ENCODE assay signal across 25 cellular contexts in the genomic region with DNA sequence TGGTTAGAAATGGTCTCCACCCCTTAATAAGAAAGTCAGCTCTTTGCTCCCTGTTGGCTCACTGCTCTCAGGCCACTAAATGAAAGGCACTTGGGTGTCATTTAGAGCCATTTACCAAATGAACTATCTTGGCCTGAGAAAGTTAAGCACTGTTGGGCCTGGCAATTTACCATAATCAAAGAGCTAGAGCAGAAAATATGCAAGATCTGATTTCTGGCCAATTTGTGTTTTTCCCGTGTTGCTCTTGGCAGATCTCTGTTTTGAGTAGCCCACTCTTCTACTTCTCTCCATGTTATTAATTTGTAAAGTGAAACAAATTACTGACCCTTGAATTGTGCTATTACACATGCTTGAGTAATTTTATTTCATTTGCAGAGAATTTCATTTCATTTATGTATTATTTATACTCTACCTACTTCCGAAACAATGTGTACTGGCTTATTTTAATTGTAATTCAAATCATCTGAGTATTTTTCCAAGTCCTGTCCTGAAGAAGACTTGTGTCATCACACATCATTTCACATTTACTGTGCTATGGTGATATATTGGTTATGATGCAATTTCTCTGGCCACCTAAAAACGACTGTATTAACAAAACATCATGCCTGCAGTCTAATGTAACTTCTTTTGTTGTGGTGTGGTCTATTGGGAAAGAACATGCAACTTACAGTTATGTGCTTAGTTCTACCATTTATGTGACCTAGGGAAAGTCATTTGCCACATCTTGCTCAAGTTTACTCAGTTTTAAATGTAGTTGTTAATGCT.
DNase-seq lines count a peak whose midpoint lies in the region; ATAC-seq and TF ChIP-seq lines count a peak whose summit lies in the region.
"Had no signal": no experiment of that assay in that cellular context is flagged by ENCODE, and none has a peak within 500 bp of the region (broad histone marks: within the 10 kb centered on the region; RNA-seq: fewer than 3 reads in every experiment).

No MANE protein-coding gene starts in this region.

- no peak overlapping the region for H3K27ac ChIP-seq in mammary epithelial cell (ENCODE audit: insufficient read depth, low read depth, low read length)
- H3K27ac ChIP-seq: ascending aorta, esophagus squamous epithelium, heart left ventricle, KMS-11, sigmoid colon, upper lobe of right lung had no signal

- DNase-seq in mammary epithelial cell (no peak), MCF 10A (ENCODE audit: unreplicated experiment) (no peak), amniotic epithelial cell (ENCODE audit: low read depth) (peak; percentile 3), fibroblast of pulmonary artery (ENCODE audit: low read depth) (peak; percentile 8), NCI-H1092 treated with DMSO at 0.1 percent for 48 hours (lab: John Stamatoyannopoulos, UW) (no peak)
- no peak for DNase-seq in stimulated activated effector memory CD8-positive, alpha-beta T cell treated with anti-CD3 and anti-CD28 coated beads, Interleukin-12 subunit alpha, Interleukin-12 subunit beta, amount 100 ng/mL, for 72 hours (ENCODE audit: low spot score in 2 of 2)
- DNase-seq in activated T-cell treated with anti-CD3 and anti-CD28 coated beads, Interleukin-2, amount 50 U/mL, for 4 hours: no peak
- DNase-seq: 8988T; activated CD4-positive, alpha-beta T cell treated with anti-CD3 and anti-CD28 coated beads for 36 hours; activated naive CD4-positive, alpha-beta T cell treated with anti-CD3 and anti-CD28 coated beads, Interleukin-2, amount 50 U/mL, for 16 hours; BE2C; effector CD8-positive, alpha-beta T cell; esophagus squamous epithelium; H7; heart left ventricle; naive thymus-derived CD8-positive, alpha-beta T cell; NCI-H1092; NCI-H2081; SIG-M5; sigmoid colon; T-helper 1 cell; upper lobe of right lung had no signal

- peaks cover 29% of the 10 kb centered on the region for H3K27me3 Mint-ChIP-seq in MCF 10A (ENCODE audit: insufficient read depth, unreplicated experiment)
- no peaks in the 10 kb centered on the region for H3K27me3 Mint-ChIP-seq in activated T-cell treated with anti-CD3 and anti-CD28 coated beads, Interleukin-2, amount 50 U/mL, for 4 hours (ENCODE audit: low read depth)
- H3K27me3 Mint-ChIP-seq: activated CD4-positive, alpha-beta T cell treated with anti-CD3 and anti-CD28 coated beads for 36 hours; naive thymus-derived CD8-positive, alpha-beta T cell had no signal

- no peak overlapping the region for H3K4me2 ChIP-seq in mammary epithelial cell (ENCODE audit: insufficient read depth, low read depth, low read length)
- H3K4me2 ChIP-seq: KMS-11 had no signal

- no peak overlapping the region for H3K4me3 ChIP-seq in mammary epithelial cell (replicated peaks in 1 of 3; ENCODE audit: insufficient read depth in 1 of 3, low read depth in 2 of 3, low read length in 3 of 3)
- no peak overlapping the region for H3K4me3 ChIP-seq in fibroblast of pulmonary artery (replicated peaks; ENCODE audit: low read depth, low read length)
- H3K4me3 ChIP-seq: ascending aorta, esophagus squamous epithelium, heart left ventricle, sigmoid colon, upper lobe of right lung had no signal

- H3K36me3 Mint-ChIP-seq in MCF 10A (ENCODE audit: insufficient read depth, unreplicated experiment): peaks cover 6% of the 10 kb centered on the region
- no peaks in the 10 kb centered on the region for H3K36me3 Mint-ChIP-seq in stimulated activated effector memory CD8-positive, alpha-beta T cell treated with anti-CD3 and anti-CD28 coated beads, Interleukin-12 subunit alpha, Interleukin-12 subunit beta, amount 100 ng/mL, for 72 hours
- H3K36me3 Mint-ChIP-seq in activated T-cell treated with anti-CD3 and anti-CD28 coated beads, Interleukin-2, amount 50 U/mL, for 4 hours (ENCODE audit: insufficient read depth): peaks cover 1% of the 10 kb centered on the region

- no peaks in the 10 kb centered on the region for H3K4me1 Mint-ChIP-seq in MCF 10A (ENCODE audit: insufficient read depth, unreplicated experiment)
- no peaks in the 10 kb centered on the region for H3K4me1 Mint-ChIP-seq in stimulated activated effector memory CD8-positive, alpha-beta T cell treated with anti-CD3 and anti-CD28 coated beads, Interleukin-12 subunit alpha, Interleukin-12 subunit beta, amount 100 ng/mL, for 72 hours
- no peaks in the 10 kb centered on the region for H3K4me1 Mint-ChIP-seq in activated T-cell treated with anti-CD3 and anti-CD28 coated beads, Interleukin-2, amount 50 U/mL, for 4 hours (ENCODE audit: low read depth)
- H3K4me1 Mint-ChIP-seq: activated CD4-positive, alpha-beta T cell treated with anti-CD3 and anti-CD28 coated beads for 36 hours; naive thymus-derived CD8-positive, alpha-beta T cell had no signal

- peaks cover 6% of the 10 kb centered on the region for H3K4me1 ChIP-seq in mammary epithelial cell (ENCODE audit: insufficient read depth, low read length)
- H3K4me1 ChIP-seq: ascending aorta, BE2C, esophagus squamous epithelium, upper lobe of right lung had no signal

- in situ Hi-C loops in mammary epithelial cell (cut with MboI; ENCODE audit: low sequenced_read_pairs in 2 of 2): no loop called here

- peak overlapping the region; percentile 30 for H2AFZ ChIP-seq in mammary epithelial cell (ENCODE audit: low read depth, low read length)

- 47% methylated on average over 3 of the region's 3 CpGs for WGBS in mammary epithelial cell (ENCODE audit: low coverage, missing lambda C conversion rate)

- POLR2A ChIA-PET in MCF 10A (lab: Yijun Ruan, JAX): no interaction called here

- no peak overlapping the region for H3K9ac ChIP-seq in mammary epithelial cell (ENCODE audit: insufficient read depth, low read length)
- H3K9ac ChIP-seq: KMS-11 had no signal

- intact Hi-C loops in mammary epithelial cell (cut with micrococcal nuclease) (no loop called here), MCF 10A (cut with micrococcal nuclease) (no loop called here)

- H3K79me2 ChIP-seq in mammary epithelial cell (ENCODE audit: insufficient read depth, low read length): no peaks in the 10 kb centered on the region

- no peaks in the 10 kb centered on the region for H3K9me3 ChIP-seq in mammary epithelial cell (replicated peaks; ENCODE audit: insufficient read depth, low read length)
- H3K9me3 ChIP-seq: ascending aorta, BE2C, esophagus squamous epithelium, heart left ventricle, sigmoid colon, upper lobe of right lung had no signal

- H3K36me3 ChIP-seq in mammary epithelial cell (ENCODE audit: insufficient read depth, low read length): no peaks in the 10 kb centered on the region
- H3K36me3 ChIP-seq: ascending aorta, BE2C, esophagus squamous epithelium, heart left ventricle, sigmoid colon, upper lobe of right lung had no signal

- no peaks in the 10 kb centered on the region for H3K9me3 Mint-ChIP-seq in MCF 10A (ENCODE audit: unreplicated experiment)
- no peaks in the 10 kb centered on the region for H3K9me3 Mint-ChIP-seq in stimulated activated effector memory CD8-positive, alpha-beta T cell treated with anti-CD3 and anti-CD28 coated beads, Interleukin-12 subunit alpha, Interleukin-12 subunit beta, amount 100 ng/mL, for 72 hours
- H3K9me3 Mint-ChIP-seq in activated T-cell treated with anti-CD3 and anti-CD28 coated beads, Interleukin-2, amount 50 U/mL, for 4 hours: no peaks in the 10 kb centered on the region
- H3K9me3 Mint-ChIP-seq: naive thymus-derived CD8-positive, alpha-beta T cell had no signal

- dilution Hi-C loops in mammary epithelial cell (cut with HindIII; ENCODE audit: low sequenced_read_pairs): no loop called here

- CTCF ChIA-PET in mammary epithelial cell (lab: Charles Lee; ENCODE audit: low non-redundant PET): no interaction called here
- CTCF ChIA-PET in MCF 10A (lab: Yijun Ruan, JAX): interaction anchor here (0.6 kb wide), 1 partner anchor 956 kb away, joined by 3 read pairs; no protein-coding TSS in a partner anchor

- H4K20me1 ChIP-seq in mammary epithelial cell (ENCODE audit: insufficient read depth, low read length): no peaks in the 10 kb centered on the region

- H3K4me3 Mint-ChIP-seq in MCF 10A (ENCODE audit: unreplicated experiment): no peak overlapping the region
- no peak overlapping the region for H3K4me3 Mint-ChIP-seq in stimulated activated effector memory CD8-positive, alpha-beta T cell treated with anti-CD3 and anti-CD28 coated beads, Interleukin-12 subunit alpha, Interleukin-12 subunit beta, amount 100 ng/mL, for 72 hours
- H3K4me3 Mint-ChIP-seq in activated T-cell treated with anti-CD3 and anti-CD28 coated beads, Interleukin-2, amount 50 U/mL, for 4 hours: no peak overlapping the region
- H3K4me3 Mint-ChIP-seq: activated CD4-positive, alpha-beta T cell treated with anti-CD3 and anti-CD28 coated beads for 36 hours; naive thymus-derived CD8-positive, alpha-beta T cell had no signal

- BruUV-seq in mammary epithelial cell (replicated peaks; lab: Mats Ljungman, UMichigan) (no TSS peak), MCF 10A (replicated peaks; lab: Mats Ljungman, UMichigan) (no TSS peak)

- no peaks in the 10 kb centered on the region for H3K27me3 ChIP-seq in mammary epithelial cell (ENCODE audit: insufficient read depth, low read length)
- H3K27me3 ChIP-seq: ascending aorta, BE2C, esophagus squamous epithelium, heart left ventricle, sigmoid colon, upper lobe of right lung had no signal

- ATAC-seq in stimulated activated effector memory CD8-positive, alpha-beta T cell treated with anti-CD3 and anti-CD28 coated beads, Interleukin-12 subunit alpha, Interleukin-12 subunit beta, amount 100 ng/mL, for 72 hours: no peak
- ATAC-seq in activated T-cell treated with anti-CD3 and anti-CD28 coated beads, Interleukin-2, amount 50 U/mL, for 4 hours: no peak
- ATAC-seq in HG03520 (IDR thresholded peaks at IDR 0.05; ENCODE audit: unreplicated experiment): no peak
- ATAC-seq: activated CD4-positive, alpha-beta T cell treated with anti-CD3 and anti-CD28 coated beads for 36 hours; heart left ventricle; naive thymus-derived CD8-positive, alpha-beta T cell; upper lobe of right lung had no signal

- TF ChIP-seq CTCF in mammary epithelial cell (conservative IDR thresholded peaks at IDR 0.05 in 1 of 2, IDR thresholded peaks at IDR 0.05 in 1 of 2; ENCODE audit: extremely low read depth in 1 of 2, insufficient read depth in 1 of 2, low read depth in 1 of 2, low read length in 2 of 2): no peak
- no peak for TF ChIP-seq CTCF in MCF 10A (IDR thresholded peaks at IDR 0.05; ENCODE audit: unreplicated experiment)
- no peak for TF ChIP-seq CTCF in fibroblast of pulmonary artery (IDR thresholded peaks at IDR 0.05; ENCODE audit: low read length, missing control alignments)

- no peak overlapping the region for H3K27ac Mint-ChIP-seq in MCF 10A (ENCODE audit: low read depth, unreplicated experiment)
- H3K27ac Mint-ChIP-seq in stimulated activated effector memory CD8-positive, alpha-beta T cell treated with anti-CD3 and anti-CD28 coated beads, Interleukin-12 subunit alpha, Interleukin-12 subunit beta, amount 100 ng/mL, for 72 hours: peak overlapping the region; percentile 34
- H3K27ac Mint-ChIP-seq: activated CD4-positive, alpha-beta T cell treated with anti-CD3 and anti-CD28 coated beads for 36 hours; naive thymus-derived CD8-positive, alpha-beta T cell had no signal

Comparison
In these comparisons a context has a peak if more than half of its experiments do, and no peak if none do; other contexts are left out.
1. DNase-seq: peak in amniotic epithelial cell (single experiment) and fibroblast of pulmonary artery (single experiment); none in mammary epithelial cell (single experiment), MCF 10A (single experiment), stimulated activated effector memory CD8-positive, alpha-beta T cell treated with anti-CD3 and anti-CD28 coated beads, Interleukin-12 subunit alpha, Interleukin-12 subunit beta, amount 100 ng/mL, for 72 hours (0 of 2), NCI-H1092 treated with DMSO at 0.1 percent for 48 hours (single experiment) and activated T-cell treated with anti-CD3 and anti-CD28 coated beads, Interleukin-2, amount 50 U/mL, for 4 hours (single experiment).